In the genomic region with DNA sequence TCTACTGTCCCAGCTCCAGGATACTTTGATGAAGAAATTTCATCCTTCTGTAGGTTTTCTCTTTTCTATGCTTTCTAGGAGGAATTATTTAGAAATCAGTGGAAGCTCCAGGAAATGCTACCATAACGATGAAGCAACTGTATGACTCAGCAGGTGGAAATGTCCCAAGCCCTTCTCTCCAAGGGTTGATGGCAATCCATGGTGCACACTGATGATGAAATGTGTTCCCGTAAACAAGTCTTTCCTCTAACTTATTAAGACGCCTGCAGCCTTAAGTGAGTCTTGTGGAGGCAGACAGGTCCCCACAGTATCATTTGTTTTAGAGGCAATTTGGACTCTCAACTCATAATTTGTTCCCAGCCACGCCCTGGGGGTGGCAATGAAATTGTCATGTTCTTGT, we compare ENCODE assay signal across 16 cellular contexts.
DNase-seq lines count a peak whose midpoint lies in the region; ATAC-seq, FAIRE-seq and TF ChIP-seq lines count a peak whose summit lies in the region.
"Had no signal": no experiment of that assay in that cellular context is flagged by ENCODE, and none has a peak within 500 bp of the region (broad histone marks: within the 10 kb centered on the region; RNA-seq: fewer than 3 reads in every experiment).

No MANE protein-coding gene starts in this region.

- H3K4ac ChIP-seq in neuronal stem cell (ENCODE audit: low read length): no peak overlapping the region

- no peak overlapping the region for H4K91ac ChIP-seq in neuronal stem cell (ENCODE audit: low read depth, low read length, poor library complexity)

- no peak overlapping the region for H4K8ac ChIP-seq in neuronal stem cell (ENCODE audit: low read depth, low read length)

- H3K79me1 ChIP-seq in neuronal stem cell (ENCODE audit: low read depth, low read length): no peaks in the 10 kb centered on the region

- no peak overlapping the region for H3K9ac ChIP-seq in astrocyte (ENCODE audit: low read length)
- H3K9ac ChIP-seq in neuronal stem cell (ENCODE audit: low read depth, low read length, poor library complexity): no peak overlapping the region

- no peaks in the 10 kb centered on the region for H3K9me3 ChIP-seq in astrocyte (ENCODE audit: insufficient read depth, low read depth, low read length)
- H3K9me3 ChIP-seq in neuronal stem cell (replicated peaks in 1 of 2; ENCODE audit: control insufficient read depth in 2 of 2, insufficient read depth in 1 of 2, low read depth in 1 of 2, low read length in 2 of 2): no peaks in the 10 kb centered on the region
- H3K9me3 ChIP-seq: upper lobe of left lung had no signal

- H3K27ac ChIP-seq in astrocyte (ENCODE audit: low read depth, low read length): no peak overlapping the region
- no peak overlapping the region for H3K27ac ChIP-seq in neuronal stem cell (replicated peaks; ENCODE audit: low read length)
- H3K27ac ChIP-seq: upper lobe of left lung had no signal

- no CpG with 5 or more reads among the region's 4 CpGs for WGBS in neuronal stem cell (ENCODE audit: extremely low coverage in 2 of 2, insufficient read length in 2 of 2, insufficient replicate concordance in 1 of 2), 2 donors

- no peak overlapping the region for H3K27ac Mint-ChIP-seq in astrocyte (ENCODE audit: unreplicated experiment)
- no peak overlapping the region for H3K27ac Mint-ChIP-seq in activated CD4-positive, alpha-beta T cell treated with anti-CD3 and anti-CD28 coated beads for 36 hours
- H3K27ac Mint-ChIP-seq: activated naive CD8-positive, alpha-beta T cell had no signal

- no peak overlapping the region for H2AK5ac ChIP-seq in neuronal stem cell (ENCODE audit: low read depth, low read length)

- H3K18ac ChIP-seq in neuronal stem cell (ENCODE audit: low read length): no peak overlapping the region

- H2BK12ac ChIP-seq in neuronal stem cell (ENCODE audit: low read length): no peak overlapping the region

- no peak overlapping the region for H3K4me2 ChIP-seq in astrocyte (ENCODE audit: low read length)
- H3K4me2 ChIP-seq in neuronal stem cell (ENCODE audit: insufficient read depth, low read length, poor library complexity, severe bottlenecking): no peak overlapping the region

- H3K4me1 ChIP-seq in astrocyte (ENCODE audit: insufficient read depth, low read length): no peaks in the 10 kb centered on the region
- H3K4me1 ChIP-seq in neuronal stem cell (ENCODE audit: control insufficient read depth in 2 of 2, insufficient read depth in 1 of 2, low read depth in 1 of 2, low read length in 2 of 2): no peaks in the 10 kb centered on the region
- H3K4me1 ChIP-seq: upper lobe of left lung had no signal

- H3K14ac ChIP-seq in neuronal stem cell (ENCODE audit: low read length): no peak overlapping the region

- H3K9me3 Mint-ChIP-seq in astrocyte (ENCODE audit: unreplicated experiment): peaks cover 2% of the 10 kb centered on the region
- H3K9me3 Mint-ChIP-seq in activated CD4-positive, alpha-beta T cell treated with anti-CD3 and anti-CD28 coated beads for 36 hours (ENCODE audit: low read depth): peaks cover 10% of the 10 kb centered on the region

- H3K27me3 ChIP-seq in astrocyte (ENCODE audit: insufficient read depth, low read length) (no peaks in the 10 kb centered on the region), neuronal stem cell (ENCODE audit: control insufficient read depth in 3 of 3, insufficient read depth in 3 of 3, low read depth in 1 of 3, low read length in 3 of 3) (no peaks in the 10 kb centered on the region)
- H3K27me3 ChIP-seq: upper lobe of left lung had no signal

- H3K79me2 ChIP-seq in astrocyte (ENCODE audit: insufficient read depth, low read length): no peaks in the 10 kb centered on the region

- H2BK120ac ChIP-seq in neuronal stem cell (ENCODE audit: low read depth, low read length): no peak overlapping the region

- no peaks in the 10 kb centered on the region for H4K20me1 ChIP-seq in astrocyte (ENCODE audit: insufficient read depth, low read length)

- no peaks in the 10 kb centered on the region for H3K36me3 Mint-ChIP-seq in astrocyte (ENCODE audit: low read depth, unreplicated experiment)
- H3K36me3 Mint-ChIP-seq in activated CD4-positive, alpha-beta T cell treated with anti-CD3 and anti-CD28 coated beads for 36 hours (ENCODE audit: low read depth): no peaks in the 10 kb centered on the region
- H3K36me3 Mint-ChIP-seq: activated naive CD8-positive, alpha-beta T cell had no signal

- no peak for FAIRE-seq in astrocyte (lab: Jason Lieb, UNC)

- no peaks in the 10 kb centered on the region for H3K4me1 Mint-ChIP-seq in astrocyte (ENCODE audit: low read depth, unreplicated experiment)
- H3K4me1 Mint-ChIP-seq in activated CD4-positive, alpha-beta T cell treated with anti-CD3 and anti-CD28 coated beads for 36 hours: no peaks in the 10 kb centered on the region
- H3K4me1 Mint-ChIP-seq: neural crest cell had no signal

- no peak overlapping the region for H2AFZ ChIP-seq in astrocyte (ENCODE audit: low read depth, low read length)
- no peak overlapping the region for H2AFZ ChIP-seq in neuronal stem cell (ENCODE audit: low read length)

- H2BK15ac ChIP-seq in neuronal stem cell (ENCODE audit: low read length): no peak overlapping the region

- no peak for TF ChIP-seq CTCF in astrocyte (IDR thresholded peaks at IDR 0.05; ENCODE audit: insufficient read depth, low read depth, low read length)
- TF ChIP-seq CTCF in fibroblast of villous mesenchyme (IDR thresholded peaks at IDR 0.05; ENCODE audit: insufficient read depth, low read depth, low read length): no peak

- H3K4me3 ChIP-seq in astrocyte (ENCODE audit: insufficient read depth, low read depth, low read length) (no peak overlapping the region), fibroblast of villous mesenchyme (ENCODE audit: low read depth, low read length) (no peak overlapping the region), neuronal stem cell (ENCODE audit: low read length in 2 of 2) (no peak overlapping the region)
- H3K4me3 ChIP-seq: upper lobe of left lung had no signal

- no peaks in the 10 kb centered on the region for H3K27me3 Mint-ChIP-seq in astrocyte (ENCODE audit: low read depth, unreplicated experiment)
- H3K27me3 Mint-ChIP-seq in activated CD4-positive, alpha-beta T cell treated with anti-CD3 and anti-CD28 coated beads for 36 hours: no peaks in the 10 kb centered on the region
- H3K27me3 Mint-ChIP-seq: activated naive CD8-positive, alpha-beta T cell had no signal

- CTCF ChIA-PET in activated CD4-positive, alpha-beta T cell treated with anti-CD3 and anti-CD28 coated beads for 36 hours (lab: Charles Lee): no interaction called here

- peak; percentile 7 for DNase-seq in LoVo (ENCODE audit: low spot score)
- peak; percentile 2 for DNase-seq in astrocyte (ENCODE audit: low read depth)
- DNase-seq in fibroblast of villous mesenchyme (ENCODE audit: low read depth): peak; percentile 0
- DNase-seq in sciatic nerve (ENCODE audit: low spot score): no peak
- DNase-seq in neuronal stem cell (ENCODE audit: low spot score): no peak
- no peak for DNase-seq in activated CD4-positive, alpha-beta T cell treated with anti-CD3 and anti-CD28 coated beads for 36 hours
- no peak for DNase-seq in D341Med (ENCODE audit: low spot score)
- DNase-seq: COR-L47; erythroblast; left ventricle myocardium superior; NCI-H2081 treated with DMSO at 0.1 percent for 48 hours; stimulated activated CD4-positive, alpha-beta T cell treated with anti-CD3 and anti-CD28 coated beads, Interleukin-12 subunit alpha, Interleukin-12 subunit beta, amount 100 ng/mL, for 4 hours had no signal

- peak; percentile 84 for ATAC-seq in sciatic nerve
- ATAC-seq in HG02763 (IDR thresholded peaks at IDR 0.05; ENCODE audit: unreplicated experiment): no peak
- ATAC-seq in activated CD4-positive, alpha-beta T cell treated with anti-CD3 and anti-CD28 coated beads for 36 hours: no peak
- ATAC-seq: left ventricle myocardium superior had no signal

- intact Hi-C loops in sciatic nerve (cut with DNase I): no loop called here
- intact Hi-C loops in activated CD4-positive, alpha-beta T cell treated with anti-CD3 and anti-CD28 coated beads for 36 hours (cut with DNase I, micrococcal nuclease): no loop called here

- H3K4me3 Mint-ChIP-seq in astrocyte (ENCODE audit: unreplicated experiment): no peak overlapping the region
- no peak overlapping the region for H3K4me3 Mint-ChIP-seq in activated CD4-positive, alpha-beta T cell treated with anti-CD3 and anti-CD28 coated beads for 36 hours
- H3K4me3 Mint-ChIP-seq: activated naive CD8-positive, alpha-beta T cell; neural crest cell had no signal

- POLR2A ChIA-PET in activated CD4-positive, alpha-beta T cell treated with anti-CD3 and anti-CD28 coated beads for 36 hours (lab: Charles Lee): no interaction called here

- H2BK5ac ChIP-seq in neuronal stem cell (ENCODE audit: low read length): no peak overlapping the region

- no peak overlapping the region for H3K23ac ChIP-seq in neuronal stem cell (ENCODE audit: low read depth, low read length, poor library complexity)

- H3K36me3 ChIP-seq in astrocyte (ENCODE audit: insufficient read depth, low read length) (no peaks in the 10 kb centered on the region), neuronal stem cell (replicated peaks in 1 of 2; ENCODE audit: control insufficient read depth in 2 of 2, insufficient read depth in 2 of 2, low read length in 2 of 2) (no peaks in the 10 kb centered on the region)
- H3K36me3 ChIP-seq: upper lobe of left lung had no signal

Comparison
In these comparisons a context has a peak if more than half of its experiments do, and no peak if none do; other contexts are left out.
1. DNase-seq: peak in LoVo (single experiment), astrocyte (single experiment) and fibroblast of villous mesenchyme (single experiment); none in sciatic nerve (single experiment), neuronal stem cell (single experiment), activated CD4-positive, alpha-beta T cell treated with anti-CD3 and anti-CD28 coated beads for 36 hours (single experiment) and D341Med (single experiment).